Comparison of ENCODE assay signal across 15 cellular contexts in genomic region chr12:99393763-99394162, GRCh38.
DNase-seq lines count a peak whose midpoint lies in the region; ATAC-seq and TF ChIP-seq lines count a peak whose summit lies in the region.
"Had no signal": no experiment of that assay in that cellular context is flagged by ENCODE, and none has a peak within 500 bp of the region (broad histone marks: within the 10 kb centered on the region; RNA-seq: fewer than 3 reads in every experiment).

No MANE protein-coding gene starts in this region.

- no peak overlapping the region for H3K4me2 ChIP-seq in SU-DHL-6 (ENCODE audit: low read depth, low read length, poor library complexity, severe bottlenecking)

- no peaks in the 10 kb centered on the region for H3K9me2 ChIP-seq in SU-DHL-6 (replicated peaks; ENCODE audit: insufficient read depth, low read length)

- no peak overlapping the region for H3K4me3 ChIP-seq in SU-DHL-6 (ENCODE audit: insufficient read depth, low read length, poor library complexity, severe bottlenecking)

- H3F3A ChIP-seq in SU-DHL-6 (ENCODE audit: insufficient read depth) = no peaks in the 10 kb centered on the region

- TF ChIP-seq CTCF in SU-DHL-6 (IDR thresholded peaks at IDR 0.05; ENCODE audit: insufficient read depth, low read length, poor library complexity, severe bottlenecking) = no peak

- no peaks in the 10 kb centered on the region for H3K9me3 ChIP-seq in SU-DHL-6 (ENCODE audit: insufficient read depth, low read length)

- peak overlapping the region; percentile 79 for H3K27ac ChIP-seq in SU-DHL-6 (ENCODE audit: low read depth, low read length)
- H3K27ac ChIP-seq: epithelial cell of prostate, HL-60 had no signal

- no peak overlapping the region for H3K9ac ChIP-seq in SU-DHL-6 (ENCODE audit: low read length)

- no peaks in the 10 kb centered on the region for H3K36me3 ChIP-seq in SU-DHL-6 (ENCODE audit: low read length)

- H3K79me2 ChIP-seq in SU-DHL-6 (ENCODE audit: insufficient read depth, low read length) = no peaks in the 10 kb centered on the region

- H3K27me3 ChIP-seq in SU-DHL-6 (ENCODE audit: low read length) = no peaks in the 10 kb centered on the region

- no peak for DNase-seq in mucosa of gallbladder (ENCODE audit: low spot score)
- no peak for DNase-seq in hippocampal formation (lab: John Stamatoyannopoulos, UW)
- DNase-seq: activated CD4-positive, alpha-beta memory T cell treated with anti-CD3 and anti-CD28 coated beads for 36 hours; amygdala; H9; NCI-H1694; Right ventricle myocardium superior; stimulated activated naive CD4-positive, alpha-beta T cell had no signal

- no peaks in the 10 kb centered on the region for H4K20me1 ChIP-seq in SU-DHL-6 (ENCODE audit: low read depth, low read length)

- H2AFZ ChIP-seq in SU-DHL-6 (ENCODE audit: low read depth, low read length, severe bottlenecking) = no peak overlapping the region

- ATAC-seq in GM19043 (IDR thresholded peaks at IDR 0.05; ENCODE audit: low read depth, unreplicated experiment) = peak; percentile 72
- ATAC-seq in GM21619 (IDR thresholded peaks at IDR 0.05; ENCODE audit: unreplicated experiment) = peak; percentile 78
- peak; percentile 74 for ATAC-seq in HG03139 (IDR thresholded peaks at IDR 0.05; ENCODE audit: unreplicated experiment)
- no peak for ATAC-seq in GM18868 (IDR thresholded peaks at IDR 0.05; ENCODE audit: unreplicated experiment)
